Comparison of ENCODE assay signal across 1 cellular context in the genomic region with DNA sequence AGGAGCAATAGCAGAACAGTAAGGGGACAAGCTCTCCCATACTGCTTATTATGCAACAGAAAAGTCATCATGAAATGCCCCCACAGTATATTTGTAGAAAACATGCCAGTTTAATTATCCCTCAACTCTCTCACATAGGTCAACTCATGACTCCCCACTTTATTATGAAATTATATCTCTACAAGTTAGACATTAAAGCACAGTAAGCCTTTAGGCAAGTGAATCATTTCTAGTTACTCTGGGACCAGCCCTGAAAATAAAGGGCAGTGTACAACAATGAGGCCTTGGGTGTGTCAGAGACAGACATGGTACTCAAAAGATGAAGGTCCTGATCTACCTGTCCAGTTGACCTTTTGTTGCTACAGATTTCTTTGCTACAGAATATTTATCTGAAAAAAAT.
TF ChIP-seq lines count a peak whose summit lies in the region.

No MANE protein-coding gene starts in this region.

TF ChIP-seq in A549, 52 proteins besides CTCF, POLR2A, EP300 and RAD21 (continued from another document):
- no peak for TF ChIP-seq MAFK (IDR thresholded peaks at IDR 0.05; ENCODE audit: partially characterized antibody)
- no peak for TF ChIP-seq GATA3 (IDR thresholded peaks at IDR 0.05; ENCODE audit: borderline replicate concordance)
- TF ChIP-seq, protein P1, sequence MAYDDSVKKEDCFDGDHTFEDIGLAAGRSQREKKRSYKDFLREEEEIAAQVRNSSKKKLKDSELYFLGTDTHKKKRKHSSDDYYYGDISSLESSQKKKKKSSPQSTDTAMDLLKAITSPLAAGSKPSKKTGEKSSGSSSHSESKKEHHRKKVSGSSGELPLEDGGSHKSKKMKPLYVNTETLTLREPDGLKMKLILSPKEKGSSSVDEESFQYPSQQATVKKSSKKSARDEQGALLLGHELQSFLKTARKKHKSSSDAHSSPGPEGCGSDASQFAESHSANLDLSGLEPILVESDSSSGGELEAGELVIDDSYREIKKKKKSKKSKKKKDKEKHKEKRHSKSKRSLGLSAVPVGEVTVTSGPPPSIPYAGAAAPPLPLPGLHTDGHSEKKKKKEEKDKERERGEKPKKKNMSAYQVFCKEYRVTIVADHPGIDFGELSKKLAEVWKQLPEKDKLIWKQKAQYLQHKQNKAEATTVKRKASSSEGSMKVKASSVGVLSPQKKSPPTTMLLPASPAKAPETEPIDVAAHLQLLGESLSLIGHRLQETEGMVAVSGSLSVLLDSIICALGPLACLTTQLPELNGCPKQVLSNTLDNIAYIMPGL (CRISPR knock-in tag; IDR thresholded peaks at IDR 0.05; ENCODE audit: borderline replicate concordance): no peak
- no peak for TF ChIP-seq ZNF302 (CRISPR knock-in tag; IDR thresholded peaks at IDR 0.05)
- TF ChIP-seq, protein P2, sequence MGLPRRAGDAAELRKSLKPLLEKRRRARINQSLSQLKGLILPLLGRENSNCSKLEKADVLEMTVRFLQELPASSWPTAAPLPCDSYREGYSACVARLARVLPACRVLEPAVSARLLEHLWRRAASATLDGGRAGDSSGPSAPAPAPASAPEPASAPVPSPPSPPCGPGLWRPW (IDR thresholded peaks at IDR 0.05): no peak
- TF ChIP-seq EHMT2 (IDR thresholded peaks at IDR 0.05; ENCODE audit: low read depth): no peak
- no peak for TF ChIP-seq CHD2 (IDR thresholded peaks at IDR 0.05; ENCODE audit: low read length, partially characterized antibody)
- TF ChIP-seq BCL3 (IDR thresholded peaks at IDR 0.05): no peak
